21 cellular contexts compared by ENCODE assay signal in genomic region chr3:127289646-127290575, GRCh38. TPM values are rescaled to one million over a fixed set of nuclear protein-coding genes. Genes with fewer than 3 reads are reported as not detected.
DNase-seq lines count a peak whose midpoint lies in the region; ATAC-seq and TF ChIP-seq lines count a peak whose summit lies in the region.
"Had no signal": no experiment of that assay in that cellular context is flagged by ENCODE, and none has a peak within 500 bp of the region (broad histone marks: within the 10 kb centered on the region; RNA-seq: fewer than 3 reads in every experiment).

No MANE protein-coding gene starts in this region.

- H2AFZ ChIP-seq in GM23248, result no peak overlapping the region

- no peaks in the 10 kb centered on the region for H3K36me3 ChIP-seq in GM23248 (ENCODE audit: low read depth)
- H3K36me3 ChIP-seq: upper lobe of left lung had no signal

- no peaks in the 10 kb centered on the region for H3K79me2 ChIP-seq in GM23248 (ENCODE audit: insufficient read depth)

- H3K4me1 ChIP-seq in GM23248 (ENCODE audit: insufficient read depth), result no peaks in the 10 kb centered on the region
- H3K4me1 ChIP-seq: body of pancreas had no signal

- in situ Hi-C loops in GM23248 (cut with MboI), result no loop called here

- no peaks in the 10 kb centered on the region for H3F3A ChIP-seq in GM23248 (ENCODE audit: insufficient read depth)

- no peak overlapping the region for H3K9ac ChIP-seq in GM23248

- H3K4me3 ChIP-seq in GM23248, result no peak overlapping the region
- H3K4me3 ChIP-seq in foreskin fibroblast (ENCODE audit: low read depth in 1 of 2, low read length in 2 of 2), result no peak overlapping the region
- H3K4me3 ChIP-seq: body of pancreas, skin epidermis, upper lobe of left lung had no signal

- no peak for TF ChIP-seq CTCF in foreskin fibroblast (IDR thresholded peaks at IDR 0.05; ENCODE audit: low read depth, low read length)

- peak; percentile 76 for DNase-seq in EH (ENCODE audit: low read depth)
- peak; percentile 4 for DNase-seq in GM23248
- DNase-seq in RKO (ENCODE audit: low spot score), result peak; percentile 19
- peak; percentile 2 to 14 for DNase-seq in foreskin fibroblast
- no peak for DNase-seq in posterior cingulate gyrus
- DNase-seq in AML-193 (lab: John Stamatoyannopoulos, UW), result no peak
- DNase-seq: body of pancreas; hypothalamus; Kasumi-1; midbrain; NCI-H1436; NCI-H774; nephron progenitor cell; stimulated activated CD4-positive, alpha-beta T cell treated with anti-CD3 and anti-CD28 coated beads, Interleukin-2, amount 100 ng/mL, for 48 hours; upper lobe of left lung had no signal

- peaks cover 13% of the 10 kb centered on the region for H3K27me3 ChIP-seq in GM23248 (replicated peaks; ENCODE audit: insufficient read depth)
- H3K27me3 ChIP-seq: body of pancreas, upper lobe of left lung had no signal

- WGBS in GM23248 (ENCODE audit: low coverage in 1 of 2, low lambda C conversion rate in 2 of 2, missing lambda C conversion rate in 2 of 2), 2 experiments, result 60 to 66% methylated on average over 5 of the region's 5 CpGs

- H3K4me2 ChIP-seq in GM23248 (ENCODE audit: unreplicated experiment), result no peak overlapping the region

- no peaks in the 10 kb centered on the region for H3K9me2 ChIP-seq in GM23248 (ENCODE audit: insufficient read depth)

- no peak overlapping the region for H3K27ac ChIP-seq in GM23248
- H3K27ac ChIP-seq: body of pancreas, skin epidermis, upper lobe of left lung had no signal

- H4K20me1 ChIP-seq in GM23248 (ENCODE audit: insufficient read depth), result no peaks in the 10 kb centered on the region

- ATAC-seq in HG02798 (IDR thresholded peaks at IDR 0.05; ENCODE audit: poor library complexity, unreplicated experiment), result no peak
- ATAC-seq: body of pancreas had no signal

- intact Hi-C loops in posterior cingulate gyrus (cut with DNase I), result no loop called here

- no peaks in the 10 kb centered on the region for H3K9me3 ChIP-seq in GM23248 (ENCODE audit: low read depth)
- H3K9me3 ChIP-seq: body of pancreas, upper lobe of left lung had no signal

RNA-seq across cellular contexts. Expression of gene PRR20G, which starts 2.1 kb away (rescaled TPM):
- not detected in 2 replicates for total RNA-seq in GM23248 (2014; rRNA removed; shearing (Covaris generic))
- not detected in 2 replicates for polyA plus RNA-seq in GM23248 (2016; fragmentation: Nextera tagmentation; extraction: Ambion mirVana)
- total RNA-seq: body of pancreas; endodermal cell; HT-29; posterior vena cava; T-helper 1 cell treated with Interleukin-12 subunit alpha and Interleukin-12 subunit beta and Interleukin-4 antibody, amounts not matched to agents 30 ng/mL and 1 ng/mL, for 36 hours; upper lobe of left lung had no signal

Comparison
In these comparisons a context has a peak if more than half of its experiments do, and no peak if none do; other contexts are left out.
1. DNase-seq: peak in EH (single experiment), GM23248 (single experiment), RKO (single experiment) and foreskin fibroblast (2 of 2); none in posterior cingulate gyrus (0 of 10) and AML-193 (0 of 2).